21 cellular contexts compared by ENCODE assay signal in the genomic region with DNA sequence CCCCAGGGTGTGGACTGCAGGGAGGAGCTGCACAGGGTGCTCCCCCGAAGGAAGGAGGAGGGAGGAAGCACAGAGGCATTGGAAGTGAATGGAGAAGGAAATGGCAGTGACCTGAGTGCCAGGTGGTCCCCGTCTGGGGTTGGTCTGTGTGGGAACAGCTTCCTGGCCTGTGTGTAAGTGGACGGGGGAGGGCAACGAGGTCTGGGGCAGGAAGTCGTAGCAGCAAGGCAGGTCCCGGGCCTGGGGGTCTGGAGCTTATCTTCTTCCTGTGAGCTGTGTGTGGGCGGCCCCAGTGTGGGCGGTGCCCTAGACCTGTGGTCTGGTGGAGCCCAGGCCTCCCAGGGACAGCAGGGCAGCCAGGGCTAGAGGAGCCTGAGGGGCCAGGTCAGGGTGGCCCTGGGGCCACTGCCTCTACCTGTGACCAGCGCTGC.
DNase-seq lines count a peak whose midpoint lies in the region; ATAC-seq and TF ChIP-seq lines count a peak whose summit lies in the region.
"Had no signal": no experiment of that assay in that cellular context is flagged by ENCODE, and none has a peak within 500 bp of the region (broad histone marks: within the 10 kb centered on the region; RNA-seq: fewer than 3 reads in every experiment).

No MANE protein-coding gene starts in this region.

- peaks cover 0 to 7% (median 0%) of the 10 kb centered on the region in 3 donors for H3K36me3 Mint-ChIP-seq in naive thymus-derived CD8-positive, alpha-beta T cell
- H3K36me3 Mint-ChIP-seq: natural killer cell treated with Interleukin-12 subunit alpha and Interleukin-12 subunit beta and Interleukin-15 and Interleukin-18, amount 100 ng/mL, for 72 hours had no signal

- no peaks in the 10 kb centered on the region for H4K20me1 ChIP-seq in SK-N-SH (ENCODE audit: insufficient read depth)

- CTCF ChIA-PET in SK-N-SH (lab: Yijun Ruan, JAX): interaction anchor here (0.6 to 0.8 kb wide), 2 partner anchors 29 to 37 kb away, joined by 3 read pairs; no protein-coding TSS in a partner anchor

- DNase-seq in GF-D8 (lab: John Stamatoyannopoulos, UW): peak; percentile 86
- peak; percentile 87 for DNase-seq in SK-N-SH
- peak in 1 of 10 donors; percentile 8 for DNase-seq in naive thymus-derived CD8-positive, alpha-beta T cell
- DNase-seq in NCI-H187 treated with DMSO at 0.1 percent for 48 hours (lab: John Stamatoyannopoulos, UW): no peak
- DNase-seq in Right ventricle myocardium superior: no peak
- DNase-seq in NCI-H510A (lab: John Stamatoyannopoulos, UW): no peak
- DNase-seq: adrenal gland; hypothalamus; IMR-90; NCI-H1092 treated with DMSO at 0.1 percent for 48 hours; NCI-H524; PC-3; stimulated activated CD4-positive, alpha-beta T cell treated with anti-CD3 and anti-CD28 coated beads, Interleukin-1b, Interleukin-23, amount 100 ng/mL, for 48 hours; T-helper 9 cell had no signal

- H3K9me2 ChIP-seq in SK-N-SH: no peaks in the 10 kb centered on the region

- H3K27me3 ChIP-seq in SK-N-SH (ENCODE audit: insufficient read depth): no peaks in the 10 kb centered on the region
- H3K27me3 ChIP-seq: adrenal gland, upper lobe of left lung had no signal

- peaks cover 0 to 29% (median 12%) of the 10 kb centered on the region in 5 donors for H3K27me3 Mint-ChIP-seq in naive thymus-derived CD8-positive, alpha-beta T cell

- H3K4me3 Mint-ChIP-seq in naive thymus-derived CD8-positive, alpha-beta T cell: peak overlapping the region in 6 of 10 donors; percentile 13 to 61 (median 37)
- H3K4me3 Mint-ChIP-seq: activated T-helper 17 cell treated with anti-CD3 and anti-CD28 coated beads, Interleukin-2, amount 50 U/mL, for 72 hours; natural killer cell treated with Interleukin-12 subunit alpha and Interleukin-12 subunit beta and Interleukin-15 and Interleukin-18, amount 100 ng/mL, for 72 hours had no signal

- TF ChIP-seq EP300 in SK-N-SH (IDR thresholded peaks at IDR 0.05; ENCODE audit: borderline replicate concordance in 1 of 2, low read depth in 1 of 2, low read length in 1 of 2): peak in 1 of 2 experiments; percentile 60; a peak in 1 of 4 replicates

- POLR2A ChIA-PET in SK-N-SH (lab: Yijun Ruan, JAX): interaction anchor here (0.9 to 1.4 kb wide), 4 partner anchors 9 to 56 kb away, joined by 3 to 5 read pairs (median 4); no protein-coding TSS in a partner anchor
- POLR2A ChIA-PET in naive thymus-derived CD8-positive, alpha-beta T cell (lab: Charles Lee): no interaction called here

- H3K27ac ChIP-seq in SK-N-SH (ENCODE audit: low read depth in 2 of 2, low read length in 1 of 2): peak overlapping the region in 1 of 2 experiments; percentile 80; a peak in 2 of 4 replicates
- H3K27ac ChIP-seq: adrenal gland, HL-60, parathyroid adenoma, upper lobe of left lung had no signal

- H2AFZ ChIP-seq in SK-N-SH (ENCODE audit: low read depth): no peak overlapping the region
- H2AFZ ChIP-seq: parathyroid adenoma had no signal

- WGBS in SK-N-SH (ENCODE audit: low lambda C conversion rate): 20% methylated on average over 5 of the region's 9 CpGs

- no peaks in the 10 kb centered on the region for H3K79me2 ChIP-seq in SK-N-SH (ENCODE audit: insufficient read depth)
- H3K79me2 ChIP-seq: parathyroid adenoma had no signal

- no peak for TF ChIP-seq CTCF in SK-N-SH (IDR thresholded peaks at IDR 0.05)

- ATAC-seq in HG02678 (IDR thresholded peaks at IDR 0.05; ENCODE audit: unreplicated experiment) (peak; percentile 52), GM19035 (IDR thresholded peaks at IDR 0.05; ENCODE audit: unreplicated experiment) (no peak), Right ventricle myocardium superior (ENCODE audit: poor library complexity) (no peak)
- ATAC-seq in naive thymus-derived CD8-positive, alpha-beta T cell: no peak
- ATAC-seq: activated T-helper 17 cell treated with anti-CD3 and anti-CD28 coated beads, Interleukin-2, amount 50 U/mL, for 72 hours; PC-3 had no signal

- peak overlapping the region in 3 of 10 donors; percentile 10 to 83 (median 19) for H3K27ac Mint-ChIP-seq in naive thymus-derived CD8-positive, alpha-beta T cell
- H3K27ac Mint-ChIP-seq: activated T-helper 17 cell treated with anti-CD3 and anti-CD28 coated beads, Interleukin-2, amount 50 U/mL, for 72 hours; natural killer cell treated with Interleukin-12 subunit alpha and Interleukin-12 subunit beta and Interleukin-15 and Interleukin-18, amount 100 ng/mL, for 72 hours had no signal

- no peak overlapping the region for H3K4me3 ChIP-seq in SK-N-SH (ENCODE audit: low read depth in 2 of 2, low read length in 1 of 2)
- H3K4me3 ChIP-seq: adrenal gland, upper lobe of left lung had no signal

- H3K9me3 ChIP-seq in SK-N-SH: no peaks in the 10 kb centered on the region
- H3K9me3 ChIP-seq: adrenal gland, upper lobe of left lung had no signal

- peaks cover 0 to 7% (median 0%) of the 10 kb centered on the region in 9 donors for H3K9me3 Mint-ChIP-seq in naive thymus-derived CD8-positive, alpha-beta T cell
- H3K9me3 Mint-ChIP-seq: activated T-helper 17 cell treated with anti-CD3 and anti-CD28 coated beads, Interleukin-2, amount 50 U/mL, for 72 hours; natural killer cell treated with Interleukin-12 subunit alpha and Interleukin-12 subunit beta and Interleukin-15 and Interleukin-18, amount 100 ng/mL, for 72 hours had no signal

- H3K4me2 ChIP-seq in SK-N-SH: no peak overlapping the region

- H3K9ac ChIP-seq in SK-N-SH: no peak overlapping the region
- H3K9ac ChIP-seq: parathyroid adenoma had no signal

- no peak for TF ChIP-seq RAD21 in SK-N-SH (IDR thresholded peaks at IDR 0.05; ENCODE audit: low read length)

- no peaks in the 10 kb centered on the region for H3F3A ChIP-seq in SK-N-SH (replicated peaks; ENCODE audit: insufficient read depth)

- intact Hi-C loops in Right ventricle myocardium superior (cut with DNase I): no loop called here

- peaks cover 0 to 13% (median 10%) of the 10 kb centered on the region in 4 donors for H3K4me1 Mint-ChIP-seq in naive thymus-derived CD8-positive, alpha-beta T cell
- H3K4me1 Mint-ChIP-seq: activated T-helper 17 cell treated with anti-CD3 and anti-CD28 coated beads, Interleukin-2, amount 50 U/mL, for 72 hours had no signal

- H3K4me1 ChIP-seq in SK-N-SH (ENCODE audit: control insufficient read depth in 1 of 2, insufficient read depth in 2 of 2, low read depth in 1 of 2, low read length in 1 of 2): peaks cover 0 to 64% of the 10 kb centered on the region in 2 experiments; a peak in 1 of 4 replicates
- H3K4me1 ChIP-seq: adrenal gland, parathyroid adenoma, upper lobe of left lung had no signal

- H3K36me3 ChIP-seq in SK-N-SH (replicated peaks in 1 of 2; ENCODE audit: control insufficient read depth in 1 of 2, insufficient read depth in 2 of 2, low read length in 1 of 2): no peaks in the 10 kb centered on the region
- H3K36me3 ChIP-seq: adrenal gland, upper lobe of left lung had no signal

TF ChIP-seq in SK-N-SH, 30 proteins besides CTCF, POLR2A, EP300 and RAD21 (continues in another document):
- TF ChIP-seq MEF2A (IDR thresholded peaks at IDR 0.05; ENCODE audit: borderline replicate concordance, low read depth) (no peak), FOXM1 (IDR thresholded peaks at IDR 0.05; ENCODE audit: low read depth) (no peak), RCOR1 (IDR thresholded peaks at IDR 0.05; ENCODE audit: low read length) (no peak), CHD2 (IDR thresholded peaks at IDR 0.05; ENCODE audit: low read length, partially characterized antibody) (no peak), TCF12 (IDR thresholded peaks at IDR 0.05) (no peak), FOXJ3 (CRISPR knock-in tag; IDR thresholded peaks at IDR 0.05) (no peak), NFIC (IDR thresholded peaks at IDR 0.05; ENCODE audit: borderline replicate concordance) (no peak), SMC3 (IDR thresholded peaks at IDR 0.05; ENCODE audit: low read depth, low read length) (no peak), FOSL2 (IDR thresholded peaks at IDR 0.05; ENCODE audit: borderline replicate concordance, low read depth) (no peak), PBX3 (IDR thresholded peaks at IDR 0.05) (no peak), SIN3A (IDR thresholded peaks at IDR 0.05; ENCODE audit: borderline replicate concordance, low read depth, low read length) (no peak), RFX5 (IDR thresholded peaks at IDR 0.05; ENCODE audit: low read length) (no peak), GABPA (IDR thresholded peaks at IDR 0.05; ENCODE audit: low read depth) (no peak)
- TF ChIP-seq, protein P1, sequence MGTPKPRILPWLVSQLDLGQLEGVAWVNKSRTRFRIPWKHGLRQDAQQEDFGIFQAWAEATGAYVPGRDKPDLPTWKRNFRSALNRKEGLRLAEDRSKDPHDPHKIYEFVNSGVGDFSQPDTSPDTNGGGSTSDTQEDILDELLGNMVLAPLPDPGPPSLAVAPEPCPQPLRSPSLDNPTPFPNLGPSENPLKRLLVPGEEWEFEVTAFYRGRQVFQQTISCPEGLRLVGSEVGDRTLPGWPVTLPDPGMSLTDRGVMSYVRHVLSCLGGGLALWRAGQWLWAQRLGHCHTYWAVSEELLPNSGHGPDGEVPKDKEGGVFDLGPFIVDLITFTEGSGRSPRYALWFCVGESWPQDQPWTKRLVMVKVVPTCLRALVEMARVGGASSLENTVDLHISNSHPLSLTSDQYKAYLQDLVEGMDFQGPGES (IDR thresholded peaks at IDR 0.05; ENCODE audit: low read depth, low read length): no peak

Comparison
In these comparisons a context has a peak if more than half of its experiments do, and no peak if none do; other contexts are left out.
1. DNase-seq: peak in GF-D8 (single experiment) and SK-N-SH (single experiment); none in NCI-H187 treated with DMSO at 0.1 percent for 48 hours (single experiment), Right ventricle myocardium superior (single experiment) and NCI-H510A (single experiment).